ENCODE assay signal across 4 cellular contexts in the genomic region with DNA sequence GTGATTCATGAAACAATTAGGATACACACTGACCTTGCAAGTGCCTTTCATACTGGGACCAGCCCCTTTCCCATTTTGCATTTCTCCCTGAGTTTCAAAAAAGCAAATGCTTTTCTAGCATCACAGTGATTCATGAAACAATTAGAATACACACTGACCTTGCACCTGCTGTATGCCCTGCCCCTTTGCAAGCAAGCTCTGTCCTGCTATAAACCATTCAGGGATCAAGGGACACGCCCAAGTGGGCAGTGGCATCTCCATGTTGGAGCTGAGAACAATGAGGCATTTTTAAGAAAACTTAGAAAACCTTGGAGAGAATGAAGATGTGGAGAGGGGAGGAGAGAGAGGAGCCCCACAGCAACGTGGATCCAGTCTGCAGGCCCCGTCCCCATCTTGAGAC. TPM values are rescaled to one million over a fixed set of nuclear protein-coding genes. Genes with fewer than 3 reads are reported as not detected.
"Had no signal": no experiment of that assay in that cellular context is flagged by ENCODE, and none has a peak within 500 bp of the region (broad histone marks: within the 10 kb centered on the region; RNA-seq: fewer than 3 reads in every experiment).

No MANE protein-coding gene starts in this region.

RNA-seq across cellular contexts. Expression of gene NBPF6, which starts 13.8 kb away (rescaled TPM):
- total RNA-seq: LHCN-M2, M059J, MCF 10A, NCI-H460 had no signal
